ENCODE assay signal across 23 cellular contexts in genomic region chr1:161993576-161993975, GRCh38. TPM values are rescaled to one million over a fixed set of nuclear protein-coding genes. Genes with fewer than 3 reads are reported as not detected.
"Had no signal": no experiment of that assay in that cellular context is flagged by ENCODE, and none has a peak within 500 bp of the region (broad histone marks: within the 10 kb centered on the region; RNA-seq: fewer than 3 reads in every experiment).

No MANE protein-coding gene starts in this region.

- H3K4me3 ChIP-seq: K562 had no signal

- H3K4me3 Mint-ChIP-seq: activated CD4-positive, alpha-beta T cell treated with anti-CD3 and anti-CD28 coated beads, Interleukin-2, amount 10 ng/mL, durations not matched to agents 24 days and 14 days; activated CD8-positive, alpha-beta memory T cell treated with anti-CD3 and anti-CD28 coated beads, Interleukin-2, amount 10 ng/mL, durations not matched to agents 7 days and 5 days; activated naive CD4-positive, alpha-beta T cell treated with anti-CD3 and anti-CD28 coated beads for 36 hours; activated naive CD8-positive, alpha-beta T cell; activated T-cell treated with anti-CD3 and anti-CD28 coated beads, Interleukin-2, amount 50 U/mL, for 24 hours; activated T-helper 17 cell treated with anti-CD3 and anti-CD28 coated beads, Interleukin-2, amount 50 U/mL, for 72 hours; T-helper 17 cell; WTC11 had no signal

- H3K9me3 Mint-ChIP-seq: activated naive CD4-positive, alpha-beta T cell treated with anti-CD3 and anti-CD28 coated beads for 36 hours; activated T-cell treated with anti-CD3 and anti-CD28 coated beads, Interleukin-2, amount 50 U/mL, for 24 hours; activated T-helper 17 cell treated with anti-CD3 and anti-CD28 coated beads, Interleukin-2, amount 50 U/mL, for 72 hours had no signal

- H3K36me3 ChIP-seq: brain microvascular endothelial cell had no signal

- H3K27me3 ChIP-seq: brain microvascular endothelial cell had no signal

- H3K27ac Mint-ChIP-seq: activated CD4-positive, alpha-beta T cell treated with anti-CD3 and anti-CD28 coated beads, Interleukin-2, amount 10 ng/mL, durations not matched to agents 24 days and 14 days; activated CD8-positive, alpha-beta memory T cell treated with anti-CD3 and anti-CD28 coated beads, Interleukin-2, amount 10 ng/mL, durations not matched to agents 7 days and 5 days; activated naive CD4-positive, alpha-beta T cell treated with anti-CD3 and anti-CD28 coated beads for 36 hours; activated naive CD8-positive, alpha-beta T cell; activated T-cell treated with anti-CD3 and anti-CD28 coated beads, Interleukin-2, amount 50 U/mL, for 24 hours; activated T-helper 17 cell treated with anti-CD3 and anti-CD28 coated beads, Interleukin-2, amount 50 U/mL, for 72 hours; T-helper 17 cell; WTC11 had no signal

- H3K36me3 Mint-ChIP-seq: activated CD8-positive, alpha-beta memory T cell treated with anti-CD3 and anti-CD28 coated beads, Interleukin-2, amount 10 ng/mL, durations not matched to agents 7 days and 5 days had no signal

- H3K27me3 Mint-ChIP-seq: activated naive CD8-positive, alpha-beta T cell; activated T-cell treated with anti-CD3 and anti-CD28 coated beads, Interleukin-2, amount 50 U/mL, for 24 hours had no signal

- DNase-seq: activated CD4-positive, alpha-beta T cell treated with anti-CD3 and anti-CD28 coated beads for 1 hour; activated CD4-positive, alpha-beta T cell treated with anti-CD3 and anti-CD28 coated beads, Interleukin-2, amount 10 ng/mL, durations not matched to agents 24 days and 14 days; activated CD4-positive, alpha-beta T cell treated with anti-CD3 and anti-CD28 coated beads, Interleukin-2, amount 50 U/mL, for 48 hours; activated CD8-positive, alpha-beta memory T cell treated with anti-CD3 and anti-CD28 coated beads, Interleukin-2, amount 10 ng/mL, durations not matched to agents 7 days and 5 days; activated gamma-delta T cell; activated naive CD4-positive, alpha-beta T cell treated with anti-CD3 and anti-CD28 coated beads for 36 hours; activated T-cell treated with anti-CD3 and anti-CD28 coated beads, Interleukin-2, amount 50 U/mL, for 24 hours; brain microvascular endothelial cell; Kasumi-1; NCI-H1930; NCI-H2171; NCI-H2227 treated with DMSO at 0.1 percent for 48 hours; NCI-H526; NCI-H774; SIG-M5; T-helper 17 cell; T-helper 9 cell had no signal

- H3K4me1 Mint-ChIP-seq: activated CD8-positive, alpha-beta memory T cell treated with anti-CD3 and anti-CD28 coated beads, Interleukin-2, amount 10 ng/mL, durations not matched to agents 7 days and 5 days; activated T-helper 17 cell treated with anti-CD3 and anti-CD28 coated beads, Interleukin-2, amount 50 U/mL, for 72 hours; T-helper 17 cell; WTC11 had no signal

- H3K27ac ChIP-seq: brain microvascular endothelial cell had no signal

- ATAC-seq: activated CD8-positive, alpha-beta memory T cell treated with anti-CD3 and anti-CD28 coated beads, Interleukin-2, amount 10 ng/mL, durations not matched to agents 7 days and 5 days; activated T-helper 17 cell treated with anti-CD3 and anti-CD28 coated beads, Interleukin-2, amount 50 U/mL, for 72 hours; K562; T-helper 17 cell; WTC11 had no signal

RNA-seq across cellular contexts. Expression of gene OLFML2B, which starts 30.1 kb away (rescaled TPM):
- total RNA-seq: activated CD4-positive, alpha-beta T cell treated with anti-CD3 and anti-CD28 coated beads, Interleukin-2, amount 10 ng/mL, durations not matched to agents 24 days and 14 days; activated CD8-positive, alpha-beta memory T cell treated with anti-CD3 and anti-CD28 coated beads, Interleukin-2, amount 10 ng/mL, durations not matched to agents 7 days and 5 days; activated T-helper 17 cell treated with anti-CD3 and anti-CD28 coated beads, Interleukin-2, amount 50 U/mL, for 72 hours; K562; NCI-H460; OCI-LY7; T-helper 17 cell had no signal
- polyA plus RNA-seq: K562 had no signal
